1 cellular context compared by ENCODE assay signal in the genomic region with DNA sequence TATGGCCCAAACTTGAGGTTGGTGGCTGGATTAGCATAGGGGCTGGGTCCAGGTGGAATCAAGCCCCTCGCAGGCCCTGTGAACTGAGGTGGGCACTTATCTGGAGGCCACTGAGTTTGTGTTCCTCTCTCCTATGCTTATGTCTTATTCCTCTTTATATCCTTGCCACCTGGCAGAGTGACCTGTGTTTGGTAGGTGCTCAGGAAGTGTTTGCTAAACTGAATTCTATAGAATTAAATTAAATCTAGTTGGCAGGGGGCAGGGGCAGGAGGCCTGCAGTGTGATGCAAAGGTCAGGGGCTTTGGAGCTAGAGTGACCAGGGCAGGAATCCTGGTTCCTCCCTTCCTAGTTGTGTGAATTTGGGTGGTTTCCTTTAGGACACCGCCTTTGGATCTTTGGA.
A peak's percentile ranks its signal among the peaks of the same experiment; 100 is the strongest.
TF ChIP-seq lines count a peak whose summit lies in the region.

No MANE protein-coding gene starts in this region.

TF ChIP-seq in H1, 55 proteins besides CTCF, POLR2A, EP300 and RAD21:
- TF ChIP-seq TAF7 (optimal IDR thresholded peaks at IDR 0.05; ENCODE audit: borderline replicate concordance, low read depth, low read length) = peak; percentile 55
- no peak for TF ChIP-seq CHD7 (IDR thresholded peaks at IDR 0.05; ENCODE audit: insufficient replicate concordance, low read length)
- TF ChIP-seq USF2 (IDR thresholded peaks at IDR 0.05; ENCODE audit: low read length) = no peak
- TF ChIP-seq GABPA (IDR thresholded peaks at IDR 0.05; ENCODE audit: borderline replicate concordance, insufficient read depth, low read length) = no peak
- TF ChIP-seq CREB1 (IDR thresholded peaks at IDR 0.05) = no peak
